ENCODE assay signal across 14 cellular contexts in genomic region chr13:45510671-45511070, GRCh38.
"Had no signal": no experiment of that assay in that cellular context is flagged by ENCODE, and none has a peak within 500 bp of the region (broad histone marks: within the 10 kb centered on the region; RNA-seq: fewer than 3 reads in every experiment).

No MANE protein-coding gene starts in this region.

- H3K4me3 ChIP-seq: cardiac muscle cell, esophagus squamous epithelium, sigmoid colon, upper lobe of right lung had no signal

- DNase-seq: activated B cell treated with CpG ODN at 0.5 μM for 24 hours; activated CD4-positive, alpha-beta T cell treated with anti-CD3 and anti-CD28 coated beads, Interleukin-2, amount 10 ng/mL, durations not matched to agents 24 days and 14 days; activated effector memory CD4-positive, alpha-beta T cell treated with Interleukin-2 at 50 U/mL for 16 hours; activated T-cell treated with anti-CD3 and anti-CD28 coated beads for 4 hours; esophagus squamous epithelium; foreskin fibroblast; mammary epithelial cell; nephron progenitor cell; sigmoid colon; stimulated activated CD4-positive, alpha-beta T cell treated with anti-CD3 and anti-CD28 coated beads, Interleukin-12 subunit alpha, Interleukin-12 subunit beta, amount 100 ng/mL, for 4 hours; stimulated activated naive CD4-positive, alpha-beta T cell treated with Interleukin-2 at 50 U/mL for 16 hours; T1000; upper lobe of right lung had no signal

- H3K27ac ChIP-seq: cardiac muscle cell, esophagus squamous epithelium, sigmoid colon, upper lobe of right lung had no signal

- H3K27me3 ChIP-seq: cardiac muscle cell, esophagus squamous epithelium, sigmoid colon, upper lobe of right lung had no signal

- H3K4me1 ChIP-seq: esophagus squamous epithelium, sigmoid colon had no signal
